ENCODE assay signal across 2 cellular contexts in the genomic region with DNA sequence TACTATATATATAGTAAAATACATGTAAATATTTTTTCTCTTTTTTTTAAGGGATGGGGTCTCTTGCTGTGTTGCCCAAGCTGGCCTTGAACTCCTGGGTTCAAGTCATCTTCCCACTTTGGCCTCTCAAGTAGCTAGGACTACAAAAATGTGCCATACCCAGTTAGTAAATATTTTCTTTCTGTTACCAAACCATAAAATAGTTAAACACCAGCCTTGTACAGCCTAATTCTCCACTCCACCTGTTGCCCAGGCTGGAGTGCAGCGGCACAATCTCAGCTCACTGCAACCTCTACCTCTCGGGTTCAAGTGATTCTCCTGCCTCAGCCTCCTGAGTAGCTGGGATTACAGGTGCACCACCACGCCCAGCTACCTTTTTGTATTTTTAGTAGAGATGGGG. TPM values are rescaled to one million over a fixed set of nuclear protein-coding genes. Genes with fewer than 3 reads are reported as not detected.
DNase-seq lines count a peak whose midpoint lies in the region; ATAC-seq and TF ChIP-seq lines count a peak whose summit lies in the region.
"Not testable (repeated sequence)": the region's sequence is repeated elsewhere in the genome, so short reads cannot be mapped to it uniquely, and the experiment has no call there.

No MANE protein-coding gene starts in this region.

- ATAC-seq in left colon (peak; percentile 67), mucosa of descending colon (peak; percentile 72)

- DNase-seq in left colon, mucosa of descending colon: not testable (repeated sequence)

- not testable (repeated sequence) for H3K36me3 ChIP-seq in mucosa of descending colon (ENCODE audit: low read depth)

- not testable (repeated sequence) for H3K9me3 ChIP-seq in mucosa of descending colon

- H3K4me3 ChIP-seq in mucosa of descending colon = not testable (repeated sequence)

- not testable (repeated sequence) for H3K4me1 ChIP-seq in mucosa of descending colon (ENCODE audit: low read depth)

- intact Hi-C loops in left colon (cut with DNase I, micrococcal nuclease); mucosa of descending colon (cut with DNase I, micrococcal nuclease): not testable (repeated sequence)

- not testable (repeated sequence) for TF ChIP-seq CTCF in mucosa of descending colon (IDR thresholded peaks at IDR 0.05)

RNA-seq across cellular contexts. Expression of a gene that starts 33.9 kb away (rescaled TPM):
- total RNA-seq in left colon (10 to 100 TPM; 17.3 to 21.2 TPM), mucosa of descending colon (10 to 100 TPM; 14.4 to 31.6 (median 27.9) TPM)
